Comparison of ENCODE assay signal across 18 cellular contexts in genomic region chr7:70097639-70098038, GRCh38.
"Had no signal": no experiment of that assay in that cellular context is flagged by ENCODE, and none has a peak within 500 bp of the region (broad histone marks: within the 10 kb centered on the region; RNA-seq: fewer than 3 reads in every experiment).

No MANE protein-coding gene starts in this region.

- FAIRE-seq: urothelium cell line had no signal

- H3K4me1 Mint-ChIP-seq: activated B cell treated with CpG ODN at 0.5 μM for 24 hours; activated CD4-positive, alpha-beta T cell treated with anti-CD3 and anti-CD28 coated beads, Interleukin-2, amount 10 ng/mL, durations not matched to agents 24 days and 14 days; naive thymus-derived CD8-positive, alpha-beta T cell; stimulated activated memory B cell treated with anti-CD40 and anti-IgM and Interleukin-4, amounts not matched to agents 10 μg/mL and 1 μg/mL and 100 μg/mL, for 72 hours had no signal

- H3K4me3 ChIP-seq: colonic mucosa, left ventricle myocardium inferior had no signal

- H3K9me3 ChIP-seq: colonic mucosa, left ventricle myocardium inferior had no signal

- H3K4me3 Mint-ChIP-seq: activated B cell treated with CpG ODN at 0.5 μM for 24 hours; activated CD4-positive, alpha-beta T cell treated with anti-CD3 and anti-CD28 coated beads, Interleukin-2, amount 10 ng/mL, durations not matched to agents 24 days and 14 days; activated CD8-positive, alpha-beta T cell treated with anti-CD3 and anti-CD28 coated beads, Interleukin-2, amount 10 ng/mL, durations not matched to agents 7 days and 5 days; naive thymus-derived CD8-positive, alpha-beta T cell; stimulated activated memory B cell treated with anti-CD40 and anti-IgM and Interleukin-4, amounts not matched to agents 10 μg/mL and 1 μg/mL and 100 μg/mL, for 72 hours had no signal

- H3K4me1 ChIP-seq: colonic mucosa had no signal

- H3K27ac Mint-ChIP-seq: activated B cell treated with CpG ODN at 0.5 μM for 24 hours; activated CD4-positive, alpha-beta T cell treated with anti-CD3 and anti-CD28 coated beads, Interleukin-2, amount 10 ng/mL, durations not matched to agents 24 days and 14 days; activated CD8-positive, alpha-beta T cell treated with anti-CD3 and anti-CD28 coated beads, Interleukin-2, amount 10 ng/mL, durations not matched to agents 7 days and 5 days; activated naive CD4-positive, alpha-beta T cell treated with anti-CD3 and anti-CD28 coated beads, Interleukin-2, amount 50 U/mL, for 72 hours; naive thymus-derived CD8-positive, alpha-beta T cell; stimulated activated memory B cell treated with anti-CD40 and anti-IgM and Interleukin-4, amounts not matched to agents 10 μg/mL and 1 μg/mL and 100 μg/mL, for 72 hours had no signal

- H3K9me3 Mint-ChIP-seq: activated B cell treated with CpG ODN at 0.5 μM for 24 hours; activated CD4-positive, alpha-beta T cell treated with anti-CD3 and anti-CD28 coated beads, Interleukin-2, amount 10 ng/mL, durations not matched to agents 24 days and 14 days; activated naive CD4-positive, alpha-beta T cell treated with anti-CD3 and anti-CD28 coated beads, Interleukin-2, amount 50 U/mL, for 72 hours; naive thymus-derived CD8-positive, alpha-beta T cell; stimulated activated memory B cell treated with anti-CD40 and anti-IgM and Interleukin-4, amounts not matched to agents 10 μg/mL and 1 μg/mL and 100 μg/mL, for 72 hours had no signal

- DNase-seq: activated B cell treated with CpG ODN at 0.5 μM for 24 hours; activated CD4-positive, alpha-beta T cell treated with anti-CD3 and anti-CD28 coated beads, Interleukin-2, amount 10 ng/mL, durations not matched to agents 24 days and 14 days; activated CD8-positive, alpha-beta memory T cell treated with anti-CD3 and anti-CD28 coated beads, Interleukin-2, amount 50 U/mL, for 4 hours; activated CD8-positive, alpha-beta T cell treated with anti-CD3 and anti-CD28 coated beads, Interleukin-2, amount 10 ng/mL, durations not matched to agents 7 days and 5 days; activated effector memory CD4-positive, alpha-beta T cell treated with anti-CD3 and anti-CD28 coated beads, Interleukin-2, amount 50 U/mL, for 16 hours; activated T-cell treated with anti-CD3 and anti-CD28 coated beads, Interleukin-2, amount 50 U/mL, for 48 hours; amniotic stem cell; central memory CD4-positive, alpha-beta T cell; colonic mucosa; left ventricle myocardium inferior; mesenchymal stem cell; naive thymus-derived CD8-positive, alpha-beta T cell; nucleus accumbens; posterior cingulate gyrus; stimulated activated CD4-positive, alpha-beta T cell treated with anti-CD3 and anti-CD28 coated beads, Interleukin-2, amount 100 ng/mL, for 48 hours had no signal

- H3K27me3 Mint-ChIP-seq: activated B cell treated with CpG ODN at 0.5 μM for 24 hours; activated CD4-positive, alpha-beta T cell treated with anti-CD3 and anti-CD28 coated beads, Interleukin-2, amount 10 ng/mL, durations not matched to agents 24 days and 14 days; stimulated activated memory B cell treated with anti-CD40 and anti-IgM and Interleukin-4, amounts not matched to agents 10 μg/mL and 1 μg/mL and 100 μg/mL, for 72 hours had no signal

- H3K36me3 ChIP-seq: colonic mucosa, left ventricle myocardium inferior had no signal

- H3K27me3 ChIP-seq: colonic mucosa had no signal

- H3K27ac ChIP-seq: colonic mucosa had no signal

- H3K36me3 Mint-ChIP-seq: activated naive CD4-positive, alpha-beta T cell treated with anti-CD3 and anti-CD28 coated beads, Interleukin-2, amount 50 U/mL, for 72 hours; naive thymus-derived CD8-positive, alpha-beta T cell; stimulated activated memory B cell treated with anti-CD40 and anti-IgM and Interleukin-4, amounts not matched to agents 10 μg/mL and 1 μg/mL and 100 μg/mL, for 72 hours had no signal
